ENCODE assay signal across 17 cellular contexts in the genomic region with DNA sequence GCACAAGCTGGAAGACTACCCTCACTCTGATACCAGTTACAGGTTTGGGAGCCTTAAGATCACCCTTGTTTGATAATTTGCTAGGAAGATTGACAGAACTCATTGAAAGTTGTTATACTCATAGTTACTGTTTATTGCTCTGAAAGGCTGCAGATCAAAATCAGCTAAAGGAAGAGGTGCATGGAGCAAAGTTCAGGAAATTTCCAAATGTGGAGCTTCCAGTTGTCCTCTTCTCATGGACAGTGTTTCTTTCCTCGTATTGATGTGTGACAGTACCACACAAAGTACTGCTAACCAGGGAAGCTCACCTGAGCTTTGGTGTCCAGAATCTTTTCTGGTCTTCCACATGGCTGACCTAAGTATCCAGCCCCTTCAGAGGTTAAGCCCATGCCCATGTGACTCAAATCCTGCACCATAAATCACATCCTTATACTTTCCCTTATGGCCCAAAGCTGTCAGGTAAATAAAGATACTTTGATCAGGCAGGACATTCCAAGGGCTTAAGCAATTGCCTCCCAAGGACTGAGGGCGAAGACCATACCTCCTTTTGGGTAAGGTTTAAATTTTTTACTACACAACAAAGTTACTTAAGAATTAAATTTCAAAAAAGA.
"Had no signal": no experiment of that assay in that cellular context is flagged by ENCODE, and none has a peak within 500 bp of the region (broad histone marks: within the 10 kb centered on the region; RNA-seq: fewer than 3 reads in every experiment).

No MANE protein-coding gene starts in this region.

- H3K27ac ChIP-seq: coronary artery, heart left ventricle, sigmoid colon, skin epidermis had no signal

- DNase-seq: effector CD4-positive, alpha-beta T cell; endodermal cell; erythroblast; heart left ventricle; hippocampal formation; left ventricle myocardium superior; mesendoderm; naive thymus-derived CD4-positive, alpha-beta T cell; posterior cingulate gyrus; sigmoid colon; stimulated activated CD4-positive, alpha-beta T cell treated with anti-CD3 and anti-CD28 coated beads, Interleukin-2, amount 100 ng/mL, for 24 hours; stimulated activated CD4-positive, alpha-beta T cell treated with anti-CD3 and anti-CD28 coated beads, Interleukin-4, amount 100 ng/mL, for 4 hours; trophoblast cell had no signal

- H3K36me3 ChIP-seq: heart left ventricle, sigmoid colon had no signal

- H3K4me1 ChIP-seq: sigmoid colon had no signal

- ATAC-seq: heart left ventricle; left ventricle myocardium superior; naive thymus-derived CD4-positive, alpha-beta T cell had no signal

- H3K27me3 ChIP-seq: heart left ventricle, sigmoid colon had no signal

- FAIRE-seq: endothelial cell of umbilical vein, islet of Langerhans had no signal

- H3K4me3 ChIP-seq: coronary artery, heart left ventricle, sigmoid colon, skin epidermis had no signal

- H3K9me3 ChIP-seq: heart left ventricle, sigmoid colon had no signal
